In genomic region chr9:4927043-4927471, GRCh38 we compare ENCODE assay signal across 11 cellular contexts. TPM values are rescaled to one million over a fixed set of nuclear protein-coding genes. Genes with fewer than 3 reads are reported as not detected.
DNase-seq lines count a peak whose midpoint lies in the region; ATAC-seq, FAIRE-seq and TF ChIP-seq lines count a peak whose summit lies in the region.
"Had no signal": no experiment of that assay in that cellular context is flagged by ENCODE, and none has a peak within 500 bp of the region (broad histone marks: within the 10 kb centered on the region; RNA-seq: fewer than 3 reads in every experiment).

No MANE protein-coding gene starts in this region.

- no peaks in the 10 kb centered on the region for H3K9me3 Mint-ChIP-seq in T-helper 2 cell treated with Interferon-gamma antibody and Interleukin-4, amounts not matched to agents 5 μg/mL and 100 μg/mL, for 36 hours

- ATAC-seq in GM21723 (IDR thresholded peaks at IDR 0.05; ENCODE audit: unreplicated experiment), result peak; percentile 58
- no peak for ATAC-seq in HG03342 (IDR thresholded peaks at IDR 0.05; ENCODE audit: unreplicated experiment)
- ATAC-seq in PC-3, result no peak

- no peaks in the 10 kb centered on the region for H3F3A ChIP-seq in PC-3 (ENCODE audit: low read length, unreplicated experiment)

- H3K27ac ChIP-seq in adrenal gland, result no peak overlapping the region
- H3K27ac ChIP-seq in PC-3 (ENCODE audit: low read length), result no peak overlapping the region
- H3K27ac ChIP-seq: sigmoid colon had no signal

- no peaks in the 10 kb centered on the region for H3K9me2 ChIP-seq in PC-3 (replicated peaks; ENCODE audit: low read length)

- H3K4me1 Mint-ChIP-seq in T-helper 2 cell treated with Interferon-gamma antibody and Interleukin-4, amounts not matched to agents 5 μg/mL and 100 μg/mL, for 36 hours (ENCODE audit: low read depth), result peaks cover 56% of the 10 kb centered on the region

- no peaks in the 10 kb centered on the region for H3K27me3 ChIP-seq in adrenal gland
- H3K27me3 ChIP-seq in PC-3 (ENCODE audit: low read length), result no peaks in the 10 kb centered on the region
- H3K27me3 ChIP-seq: sigmoid colon had no signal

- no peak overlapping the region for H3K4me2 ChIP-seq in PC-3 (ENCODE audit: low read length)

- peaks cover 5% of the 10 kb centered on the region for H3K36me3 Mint-ChIP-seq in T-helper 2 cell treated with Interferon-gamma antibody and Interleukin-4, amounts not matched to agents 5 μg/mL and 100 μg/mL, for 36 hours (ENCODE audit: low read depth)

- no peak overlapping the region for H3K9ac ChIP-seq in PC-3 (ENCODE audit: low read length)

- H2AFZ ChIP-seq in PC-3 (ENCODE audit: low read length), result no peak overlapping the region

- no peak for DNase-seq in GM12892 (ENCODE audit: insufficient read length)
- no peak for DNase-seq in T-helper 2 cell treated with Interferon-gamma antibody and Interleukin-4, amounts not matched to agents 5 μg/mL and 100 μg/mL, for 36 hours (ENCODE audit: low spot score)
- DNase-seq in iPS-NIHi7 (ENCODE audit: extremely low spot score), result peak; percentile 66
- no peak for DNase-seq in adrenal gland
- no peak for DNase-seq in mesenteric fat pad (ENCODE audit: low spot score)
- no peak for DNase-seq in PC-3
- DNase-seq: KBM-7, NCI-H1930, sigmoid colon had no signal

- peak overlapping the region; percentile 60 for H3K4me3 Mint-ChIP-seq in T-helper 2 cell treated with Interferon-gamma antibody and Interleukin-4, amounts not matched to agents 5 μg/mL and 100 μg/mL, for 36 hours

- H3K27me3 Mint-ChIP-seq in T-helper 2 cell treated with Interferon-gamma antibody and Interleukin-4, amounts not matched to agents 5 μg/mL and 100 μg/mL, for 36 hours (ENCODE audit: low read depth), result no peaks in the 10 kb centered on the region

- H3K79me2 ChIP-seq in PC-3 (ENCODE audit: low read length), result no peaks in the 10 kb centered on the region

- CTCF ChIA-PET in PC-3 (lab: Charles Lee), result no interaction called here

- TF ChIP-seq POLR2A in GM12892 (IDR thresholded peaks at IDR 0.05; ENCODE audit: low read depth, low read length), result no peak
- no peak for TF ChIP-seq POLR2A in adrenal gland (IDR thresholded peaks at IDR 0.05)

- peak overlapping the region; percentile 29 for H3K27ac Mint-ChIP-seq in T-helper 2 cell treated with Interferon-gamma antibody and Interleukin-4, amounts not matched to agents 5 μg/mL and 100 μg/mL, for 36 hours

- no peaks in the 10 kb centered on the region for H3K9me3 ChIP-seq in adrenal gland (replicated peaks in 1 of 3)
- no peaks in the 10 kb centered on the region for H3K9me3 ChIP-seq in PC-3 (ENCODE audit: low read length)
- H3K9me3 ChIP-seq: sigmoid colon had no signal

- H4K20me1 ChIP-seq in PC-3 (ENCODE audit: low read length), result no peaks in the 10 kb centered on the region

- peak; percentile 50 for FAIRE-seq in GM12892 (lab: Jason Lieb, UNC)

- 35 to 58% (median 43%) methylated on average over 4 of the region's 4 CpGs for WGBS in adrenal gland, 4 donors

- POLR2A ChIA-PET in PC-3 (lab: Charles Lee; ENCODE audit: unreplicated experiment), result no interaction called here

- H3K4me1 ChIP-seq in adrenal gland (replicated peaks in 1 of 2), result peaks cover 0 to 6% of the 10 kb centered on the region in 2 donors
- peaks cover 44% of the 10 kb centered on the region for H3K4me1 ChIP-seq in PC-3 (ENCODE audit: insufficient read depth, low read length)

- no peak for TF ChIP-seq CTCF in adrenal gland (IDR thresholded peaks at IDR 0.05)
- no peak for TF ChIP-seq CTCF in PC-3 (conservative IDR thresholded peaks at IDR 0.05; ENCODE audit: low read depth, low read length)

- no TSS peak for BruUV-seq in PC-3 (replicated peaks; lab: Mats Ljungman, UMichigan)

- intact Hi-C loops in adrenal gland (cut with DNase I), result no loop called here
- intact Hi-C loops in PC-3 (cut with micrococcal nuclease), result loop anchor here (2.0 kb wide), 1 partner anchor 60 kb away; no protein-coding TSS in a partner anchor

- H3K4me3 ChIP-seq in adrenal gland, result no peak overlapping the region
- H3K4me3 ChIP-seq in PC-3 (ENCODE audit: low read length), result no peak overlapping the region
- H3K4me3 ChIP-seq: sigmoid colon had no signal

- H3K36me3 ChIP-seq in adrenal gland (replicated peaks in 1 of 2), result no peaks in the 10 kb centered on the region
- no peaks in the 10 kb centered on the region for H3K36me3 ChIP-seq in PC-3 (ENCODE audit: low read depth, low read length)
- H3K36me3 ChIP-seq: sigmoid colon had no signal

RNA-seq across cellular contexts. Expression of gene JAK2, which starts 58.0 kb away (rescaled TPM):
- polyA plus RNA-seq in GM12892 (2012; ENCODE audit: missing spikeins), result 12.2 TPM
- total RNA-seq in adrenal gland, result 10 to 100 TPM in 6 of 8 donors, 1 to 10 TPM in 2; 6.9 to 21.0 (median 13.1) TPM
- 10 to 100 TPM in 1 of 3 donors, 1 to 10 TPM in 2; 3.5 to 12.8 (median 5.7) TPM for polyA plus RNA-seq in adrenal gland
- 25.1 TPM for total RNA-seq in mesenteric fat pad
- 9.9 and 11.2 TPM in 2 replicates for total RNA-seq in PC-3 (2014; rRNA removed)
